22 cellular contexts compared by ENCODE assay signal in the genomic region with DNA sequence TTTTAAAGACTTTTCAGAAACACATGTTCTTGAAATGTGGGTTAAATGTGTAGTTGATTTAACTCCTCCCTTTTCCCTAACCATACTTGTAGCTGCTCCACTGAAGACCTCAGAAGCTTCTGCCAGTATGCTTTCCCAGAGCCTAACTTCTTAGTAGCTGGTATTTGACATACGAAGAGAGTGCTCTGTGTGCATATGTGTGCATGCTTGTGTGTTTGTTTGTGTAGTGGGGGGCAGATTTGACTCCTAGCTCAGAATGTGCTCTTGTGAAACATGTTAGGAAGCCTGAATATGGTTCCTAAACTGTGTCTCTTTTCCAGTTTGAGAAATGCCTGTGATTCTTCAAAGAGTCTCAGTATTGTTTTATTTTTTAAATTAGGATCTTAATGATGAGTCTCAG. TPM values are rescaled to one million over a fixed set of nuclear protein-coding genes. Genes with fewer than 3 reads are reported as not detected.
DNase-seq lines count a peak whose midpoint lies in the region; ATAC-seq and TF ChIP-seq lines count a peak whose summit lies in the region.
"Had no signal": no experiment of that assay in that cellular context is flagged by ENCODE, and none has a peak within 500 bp of the region (broad histone marks: within the 10 kb centered on the region; RNA-seq: fewer than 3 reads in every experiment).

No MANE protein-coding gene starts in this region.

- H3K27ac ChIP-seq in OCI-LY3 (ENCODE audit: low read length), result no peak overlapping the region
- H3K27ac ChIP-seq: 22Rv1, C4-2B, coronary artery, esophagus muscularis mucosa, HL-60, Peyer's patch, WERI-Rb-1 had no signal

- H3K79me2 ChIP-seq in OCI-LY3 (ENCODE audit: low read length), result peaks cover 90% of the 10 kb centered on the region

- no peak overlapping the region for H3K4me3 Mint-ChIP-seq in T-helper 1 cell treated with Interleukin-12 subunit alpha and Interleukin-12 subunit beta and Interleukin-4 antibody, amounts not matched to agents 30 μg/mL and 1 μg/mL, for 36 hours
- H3K4me3 Mint-ChIP-seq in progenitor cell of endocrine pancreas (ENCODE audit: low read depth) (no peak overlapping the region), endothelial cell (ENCODE audit: unreplicated experiment) (no peak overlapping the region)

- H3K27me3 Mint-ChIP-seq in T-helper 1 cell treated with Interleukin-12 subunit alpha and Interleukin-12 subunit beta and Interleukin-4 antibody, amounts not matched to agents 30 μg/mL and 1 μg/mL, for 36 hours (ENCODE audit: low read depth), result no peaks in the 10 kb centered on the region
- H3K27me3 Mint-ChIP-seq in progenitor cell of endocrine pancreas, result no peaks in the 10 kb centered on the region
- H3K27me3 Mint-ChIP-seq in endothelial cell (ENCODE audit: unreplicated experiment), result no peaks in the 10 kb centered on the region

- H2AFZ ChIP-seq in OCI-LY3 (ENCODE audit: low read depth, low read length), result no peak overlapping the region

- H3K9me3 Mint-ChIP-seq in T-helper 1 cell treated with Interleukin-12 subunit alpha and Interleukin-12 subunit beta and Interleukin-4 antibody, amounts not matched to agents 30 μg/mL and 1 μg/mL, for 36 hours, result no peaks in the 10 kb centered on the region
- H3K9me3 Mint-ChIP-seq in progenitor cell of endocrine pancreas (ENCODE audit: low read depth) (no peaks in the 10 kb centered on the region), endothelial cell (ENCODE audit: unreplicated experiment) (no peaks in the 10 kb centered on the region)

- H3K27ac Mint-ChIP-seq in T-helper 1 cell treated with Interleukin-12 subunit alpha and Interleukin-12 subunit beta and Interleukin-4 antibody, amounts not matched to agents 30 μg/mL and 1 μg/mL, for 36 hours, result peak overlapping the region; percentile 5
- peak overlapping the region; percentile 23 for H3K27ac Mint-ChIP-seq in progenitor cell of endocrine pancreas
- no peak overlapping the region for H3K27ac Mint-ChIP-seq in endothelial cell (ENCODE audit: unreplicated experiment)

- no peak for ATAC-seq in HG03469 (IDR thresholded peaks at IDR 0.05; ENCODE audit: unreplicated experiment)
- ATAC-seq: left colon had no signal

- peaks cover 70% of the 10 kb centered on the region for H3K4me1 Mint-ChIP-seq in T-helper 1 cell treated with Interleukin-12 subunit alpha and Interleukin-12 subunit beta and Interleukin-4 antibody, amounts not matched to agents 30 μg/mL and 1 μg/mL, for 36 hours (ENCODE audit: low read depth)
- H3K4me1 Mint-ChIP-seq in progenitor cell of endocrine pancreas (ENCODE audit: low read depth) (peaks cover 24% of the 10 kb centered on the region), endothelial cell (ENCODE audit: unreplicated experiment) (peaks cover 53% of the 10 kb centered on the region)

- 0 out of 2 replicates have a peak overlapping the region, but pooled peaks have one; percentile 4 for H3K4me2 ChIP-seq in OCI-LY3 (ENCODE audit: low read length)

- H3K36me3 Mint-ChIP-seq in T-helper 1 cell treated with Interleukin-12 subunit alpha and Interleukin-12 subunit beta and Interleukin-4 antibody, amounts not matched to agents 30 μg/mL and 1 μg/mL, for 36 hours (ENCODE audit: low read depth), result peaks cover 28% of the 10 kb centered on the region
- H3K36me3 Mint-ChIP-seq in progenitor cell of endocrine pancreas (ENCODE audit: insufficient read depth) (peaks cover 1% of the 10 kb centered on the region), endothelial cell (ENCODE audit: low read depth, unreplicated experiment) (peaks cover 5% of the 10 kb centered on the region)

- H3K36me3 ChIP-seq in OCI-LY3 (replicated peaks; ENCODE audit: low read depth, low read length), result peaks cover 2% of the 10 kb centered on the region
- H3K36me3 ChIP-seq: esophagus muscularis mucosa, Peyer's patch, WERI-Rb-1 had no signal

- no peak overlapping the region for H3K4me3 ChIP-seq in OCI-LY3 (ENCODE audit: low read length)
- H3K4me3 ChIP-seq: coronary artery, esophagus muscularis mucosa, Peyer's patch had no signal

- H3K4me1 ChIP-seq in OCI-LY3 (ENCODE audit: low read length), result peaks cover 46% of the 10 kb centered on the region

- H3K9me3 ChIP-seq in OCI-LY3 (ENCODE audit: insufficient read depth, low read length), result no peaks in the 10 kb centered on the region
- H3K9me3 ChIP-seq: esophagus muscularis mucosa, Peyer's patch had no signal

- no peak overlapping the region for H3K9ac ChIP-seq in OCI-LY3 (ENCODE audit: low read length)

- DNase-seq in T-helper 1 cell (no peak), fibroblast of peridontal ligament (ENCODE audit: extremely low read depth) (peak; percentile 56), progenitor cell of endocrine pancreas (ENCODE audit: low spot score, unreplicated experiment) (no peak), endothelial cell (ENCODE audit: low spot score) (no peak), hepatic stellate cell (ENCODE audit: low spot score) (no peak)
- DNase-seq: DMS53; hippocampal formation; left colon; NCI-H1105; NCI-H69; Peyer's patch; small intestine; stimulated activated naive CD4-positive, alpha-beta T cell treated with Interleukin-2 at 50 U/mL for 16 hours; WERI-Rb-1 had no signal

- no peaks in the 10 kb centered on the region for H4K20me1 ChIP-seq in OCI-LY3 (ENCODE audit: insufficient read depth, low read length)

- TF ChIP-seq CTCF in OCI-LY3 (IDR thresholded peaks at IDR 0.05; ENCODE audit: low read depth, low read length) (no peak), progenitor cell of endocrine pancreas (IDR thresholded peaks at IDR 0.05; ENCODE audit: unreplicated experiment) (no peak), endothelial cell (IDR thresholded peaks at IDR 0.05; ENCODE audit: unreplicated experiment) (no peak)

- no peaks in the 10 kb centered on the region for H3K27me3 ChIP-seq in OCI-LY3 (ENCODE audit: low read depth, low read length)
- H3K27me3 ChIP-seq: esophagus muscularis mucosa, Peyer's patch had no signal

RNA-seq across cellular contexts. Expression of a gene that starts 7.4 kb away (rescaled TPM):
- total RNA-seq in progenitor cell of endocrine pancreas, result 101 and 105 TPM in 2 replicates
- 79.1 TPM for total RNA-seq in endothelial cell (ENCODE audit: unreplicated experiment)
